Comparison of ENCODE assay signal across 1 cellular context in the genomic region with DNA sequence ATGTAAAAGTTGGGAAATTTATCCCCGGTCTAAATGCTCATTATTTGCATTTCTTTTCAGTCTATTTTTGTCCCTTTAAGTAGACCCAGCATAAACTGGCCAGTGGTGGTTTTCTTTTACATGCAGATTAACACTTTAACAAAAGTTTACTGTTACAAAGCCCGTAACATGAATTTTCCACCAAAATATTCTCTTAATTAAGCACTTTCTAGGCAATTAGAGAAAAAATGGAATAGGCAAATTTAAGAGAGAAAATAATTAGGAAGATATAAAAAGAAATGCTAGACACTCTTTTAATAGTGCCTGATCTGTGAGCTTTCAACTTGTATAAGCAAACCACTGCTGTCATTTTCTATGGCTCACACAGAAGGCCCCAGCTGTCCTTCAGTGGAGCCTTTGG.
TF ChIP-seq lines count a peak whose summit lies in the region.

No MANE protein-coding gene starts in this region.

TF ChIP-seq in GM23338, 12 proteins besides CTCF, POLR2A, EP300 and RAD21 (continued from another document):
- TF ChIP-seq, protein P1, sequence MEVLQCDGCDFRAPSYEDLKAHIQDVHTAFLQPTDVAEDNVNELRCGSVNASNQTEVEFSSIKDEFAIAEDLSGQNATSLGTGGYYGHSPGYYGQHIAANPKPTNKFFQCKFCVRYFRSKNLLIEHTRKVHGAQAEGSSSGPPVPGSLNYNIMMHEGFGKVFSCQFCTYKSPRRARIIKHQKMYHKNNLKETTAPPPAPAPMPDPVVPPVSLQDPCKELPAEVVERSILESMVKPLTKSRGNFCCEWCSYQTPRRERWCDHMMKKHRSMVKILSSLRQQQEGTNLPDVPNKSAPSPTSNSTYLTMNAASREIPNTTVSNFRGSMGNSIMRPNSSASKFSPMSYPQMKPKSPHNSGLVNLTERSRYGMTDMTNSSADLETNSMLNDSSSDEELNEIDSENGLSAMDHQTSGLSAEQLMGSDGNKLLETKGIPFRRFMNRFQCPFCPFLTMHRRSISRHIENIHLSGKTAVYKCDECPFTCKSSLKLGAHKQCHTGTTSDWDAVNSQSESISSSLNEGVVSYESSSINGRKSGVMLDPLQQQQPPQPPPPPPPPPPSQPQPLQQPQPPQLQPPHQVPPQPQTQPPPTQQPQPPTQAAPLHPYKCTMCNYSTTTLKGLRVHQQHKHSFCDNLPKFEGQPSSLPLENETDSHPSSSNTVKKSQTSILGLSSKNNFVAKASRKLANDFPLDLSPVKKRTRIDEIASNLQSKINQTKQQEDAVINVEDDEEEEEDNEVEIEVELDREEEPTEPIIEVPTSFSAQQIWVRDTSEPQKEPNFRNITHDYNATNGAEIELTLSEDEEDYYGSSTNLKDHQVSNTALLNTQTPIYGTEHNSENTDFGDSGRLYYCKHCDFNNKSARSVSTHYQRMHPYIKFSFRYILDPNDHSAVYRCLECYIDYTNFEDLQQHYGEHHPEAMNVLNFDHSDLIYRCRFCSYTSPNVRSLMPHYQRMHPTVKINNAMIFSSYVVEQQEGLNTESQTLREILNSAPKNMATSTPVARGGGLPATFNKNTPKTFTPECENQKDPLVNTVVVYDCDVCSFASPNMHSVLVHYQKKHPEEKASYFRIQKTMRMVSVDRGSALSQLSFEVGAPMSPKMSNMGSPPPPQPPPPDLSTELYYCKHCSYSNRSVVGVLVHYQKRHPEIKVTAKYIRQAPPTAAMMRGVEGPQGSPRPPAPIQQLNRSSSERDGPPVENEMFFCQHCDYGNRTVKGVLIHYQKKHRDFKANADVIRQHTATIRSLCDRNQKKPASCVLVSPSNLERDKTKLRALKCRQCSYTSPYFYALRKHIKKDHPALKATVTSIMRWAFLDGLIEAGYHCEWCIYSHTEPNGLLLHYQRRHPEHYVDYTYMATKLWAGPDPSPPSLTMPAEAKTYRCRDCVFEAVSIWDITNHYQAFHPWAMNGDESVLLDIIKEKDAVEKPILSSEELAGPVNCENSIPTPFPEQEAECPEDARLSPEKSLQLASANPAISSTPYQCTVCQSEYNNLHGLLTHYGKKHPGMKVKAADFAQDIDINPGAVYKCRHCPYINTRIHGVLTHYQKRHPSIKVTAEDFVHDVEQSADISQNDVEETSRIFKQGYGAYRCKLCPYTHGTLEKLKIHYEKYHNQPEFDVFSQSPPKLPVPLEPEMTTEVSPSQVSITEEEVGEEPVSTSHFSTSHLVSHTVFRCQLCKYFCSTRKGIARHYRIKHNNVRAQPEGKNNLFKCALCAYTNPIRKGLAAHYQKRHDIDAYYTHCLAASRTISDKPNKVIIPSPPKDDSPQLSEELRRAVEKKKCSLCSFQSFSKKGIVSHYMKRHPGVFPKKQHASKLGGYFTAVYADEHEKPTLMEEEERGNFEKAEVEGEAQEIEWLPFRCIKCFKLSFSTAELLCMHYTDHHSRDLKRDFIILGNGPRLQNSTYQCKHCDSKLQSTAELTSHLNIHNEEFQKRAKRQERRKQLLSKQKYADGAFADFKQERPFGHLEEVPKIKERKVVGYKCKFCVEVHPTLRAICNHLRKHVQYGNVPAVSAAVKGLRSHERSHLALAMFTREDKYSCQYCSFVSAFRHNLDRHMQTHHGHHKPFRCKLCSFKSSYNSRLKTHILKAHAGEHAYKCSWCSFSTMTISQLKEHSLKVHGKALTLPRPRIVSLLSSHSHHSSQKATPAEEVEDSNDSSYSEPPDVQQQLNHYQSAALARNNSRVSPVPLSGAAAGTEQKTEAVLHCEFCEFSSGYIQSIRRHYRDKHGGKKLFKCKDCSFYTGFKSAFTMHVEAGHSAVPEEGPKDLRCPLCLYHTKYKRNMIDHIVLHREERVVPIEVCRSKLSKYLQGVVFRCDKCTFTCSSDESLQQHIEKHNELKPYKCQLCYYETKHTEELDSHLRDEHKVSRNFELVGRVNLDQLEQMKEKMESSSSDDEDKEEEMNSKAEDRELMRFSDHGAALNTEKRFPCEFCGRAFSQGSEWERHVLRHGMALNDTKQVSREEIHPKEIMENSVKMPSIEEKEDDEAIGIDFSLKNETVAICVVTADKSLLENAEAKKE (CRISPR knock-in tag; IDR thresholded peaks at IDR 0.05), result no peak
- no peak for TF ChIP-seq EZH2phosphoT487 (IDR thresholded peaks at IDR 0.05; ENCODE audit: unreplicated experiment)
- TF ChIP-seq STAT1 (IDR thresholded peaks at IDR 0.05; ENCODE audit: unreplicated experiment), result no peak
- TF ChIP-seq, protein P2, sequence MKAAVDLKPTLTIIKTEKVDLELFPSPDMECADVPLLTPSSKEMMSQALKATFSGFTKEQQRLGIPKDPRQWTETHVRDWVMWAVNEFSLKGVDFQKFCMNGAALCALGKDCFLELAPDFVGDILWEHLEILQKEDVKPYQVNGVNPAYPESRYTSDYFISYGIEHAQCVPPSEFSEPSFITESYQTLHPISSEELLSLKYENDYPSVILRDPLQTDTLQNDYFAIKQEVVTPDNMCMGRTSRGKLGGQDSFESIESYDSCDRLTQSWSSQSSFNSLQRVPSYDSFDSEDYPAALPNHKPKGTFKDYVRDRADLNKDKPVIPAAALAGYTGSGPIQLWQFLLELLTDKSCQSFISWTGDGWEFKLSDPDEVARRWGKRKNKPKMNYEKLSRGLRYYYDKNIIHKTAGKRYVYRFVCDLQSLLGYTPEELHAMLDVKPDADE (IDR thresholded peaks at IDR 0.05), result no peak
- TF ChIP-seq ZNF114 (CRISPR knock-in tag; IDR thresholded peaks at IDR 0.05), result no peak
- TF ChIP-seq ZNF331 (CRISPR knock-in tag; IDR thresholded peaks at IDR 0.05; ENCODE audit: low read depth), result no peak
- no peak for TF ChIP-seq CREB1 (CRISPR knock-in tag; IDR thresholded peaks at IDR 0.05; ENCODE audit: low read depth)
- TF ChIP-seq NANOG (IDR thresholded peaks at IDR 0.05; ENCODE audit: borderline replicate concordance), result no peak
- no peak for TF ChIP-seq EZH2 (IDR thresholded peaks at IDR 0.05; ENCODE audit: low read depth, unreplicated experiment)
